8 cellular contexts compared by ENCODE assay signal in the genomic region with DNA sequence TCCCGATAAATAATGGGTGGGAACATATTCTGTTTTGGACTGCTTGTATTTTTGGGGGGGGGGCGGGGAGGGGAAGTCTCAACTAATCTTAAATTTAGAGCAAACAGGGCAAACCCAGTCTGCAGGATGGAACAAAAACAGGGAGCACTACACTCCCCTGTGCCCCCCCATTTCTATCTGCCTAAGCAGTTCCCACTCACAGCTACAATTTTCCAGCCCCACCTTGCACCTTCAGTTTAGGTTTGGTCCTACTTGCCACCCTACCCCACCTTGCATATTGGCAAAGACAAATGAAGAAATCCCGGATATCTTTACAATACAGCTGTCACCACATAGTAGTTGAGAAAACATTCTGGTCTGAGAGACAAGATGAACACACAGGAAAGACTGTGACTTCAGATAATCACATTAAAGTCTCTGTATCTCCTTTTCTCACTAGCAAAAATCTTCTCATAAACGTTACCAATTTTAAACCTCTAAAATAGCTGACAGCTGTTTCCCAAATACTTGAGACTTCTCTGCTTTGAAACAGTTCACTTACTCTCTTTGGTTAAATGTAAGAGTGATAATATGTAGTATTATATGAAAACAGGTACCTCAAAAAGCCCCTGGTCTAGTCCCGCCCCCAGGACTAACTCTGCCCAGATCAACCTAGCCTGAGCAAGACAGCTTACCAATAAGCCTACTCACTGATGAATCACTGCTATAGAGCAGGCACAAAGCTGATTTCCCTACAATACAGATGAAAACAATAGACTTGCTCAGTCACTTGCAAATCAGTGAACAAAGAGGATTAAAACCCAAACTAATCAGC. TPM values are rescaled to one million over a fixed set of nuclear protein-coding genes. Genes with fewer than 3 reads are reported as not detected.
DNase-seq lines count a peak whose midpoint lies in the region; ATAC-seq and TF ChIP-seq lines count a peak whose summit lies in the region.

No MANE protein-coding gene starts in this region.

- peaks cover 29% of the 10 kb centered on the region for H3K36me3 Mint-ChIP-seq in MCF 10A (ENCODE audit: insufficient read depth, unreplicated experiment)
- peaks cover 27% of the 10 kb centered on the region for H3K36me3 Mint-ChIP-seq in Calu3 (ENCODE audit: insufficient read depth, unreplicated experiment)

- no peak overlapping the region for H3K27ac ChIP-seq in breast epithelium

- no peak for TF ChIP-seq POLR2A in breast epithelium (IDR thresholded peaks at IDR 0.05)

- H3K4me3 Mint-ChIP-seq in MCF 10A (ENCODE audit: unreplicated experiment) (no peak overlapping the region), Calu3 (ENCODE audit: low read depth, unreplicated experiment) (no peak overlapping the region)

- no peaks in the 10 kb centered on the region for H3K9me3 ChIP-seq in breast epithelium

- no peaks in the 10 kb centered on the region for H3K27me3 ChIP-seq in breast epithelium

- H3K4me3 ChIP-seq in breast epithelium (no peak overlapping the region), foreskin fibroblast (ENCODE audit: low read depth in 1 of 2, low read length in 2 of 2) (no peak overlapping the region)

- BruUV-seq in MCF 10A (replicated peaks; lab: Mats Ljungman, UMichigan) = no TSS peak
- BruUV-seq in Calu3 (replicated peaks; lab: Mats Ljungman, UMichigan) = no TSS peak

- POLR2A ChIA-PET in MCF 10A (lab: Yijun Ruan, JAX) = interaction anchor here (0.8 to 2.3 kb wide), 3 partner anchors 32 to 157 kb away, joined by 3 to 8 read pairs (median 3); a partner anchor contains a TSS

- TF ChIP-seq CTCF in MCF 10A (IDR thresholded peaks at IDR 0.05; ENCODE audit: unreplicated experiment) (no peak), breast epithelium (IDR thresholded peaks at IDR 0.05) (no peak), foreskin fibroblast (IDR thresholded peaks at IDR 0.05; ENCODE audit: low read depth, low read length) (no peak), Calu3 (IDR thresholded peaks at IDR 0.05; ENCODE audit: unreplicated experiment) (no peak)

- no peaks in the 10 kb centered on the region for H3K4me1 ChIP-seq in breast epithelium

- peaks cover 3% of the 10 kb centered on the region for H3K36me3 ChIP-seq in breast epithelium

- intact Hi-C loops in MCF 10A (cut with micrococcal nuclease) = no loop called here
- intact Hi-C loops in breast epithelium (cut with DNase I; ENCODE audit: low total_unique reads) = no loop called here
- intact Hi-C loops in Calu3 (cut with micrococcal nuclease; ENCODE audit: unreplicated experiment) = no loop called here
- intact Hi-C loops in posterior cingulate gyrus (cut with DNase I) = no loop called here
- intact Hi-C loops in left ventricle myocardium superior (cut with micrococcal nuclease) = no loop called here

- peak; percentile 32 for DNase-seq in MCF 10A (ENCODE audit: unreplicated experiment)
- no peak for DNase-seq in breast epithelium (ENCODE audit: low spot score in 2 of 2)
- peak; percentile 31 to 54 for DNase-seq in activated CD4-positive, alpha-beta T cell treated with anti-CD3 and anti-CD28 coated beads for 24 hours (ENCODE audit: low read depth in 2 of 2)
- peak; percentile 45 to 69 for DNase-seq in foreskin fibroblast
- DNase-seq in Calu3 = no peak
- no peak for DNase-seq in posterior cingulate gyrus
- no peak for DNase-seq in left ventricle myocardium superior
- no peak for DNase-seq in LoVo (ENCODE audit: low spot score)

- H3K27ac Mint-ChIP-seq in MCF 10A (ENCODE audit: low read depth, unreplicated experiment) = no peak overlapping the region
- no peak overlapping the region for H3K27ac Mint-ChIP-seq in Calu3 (ENCODE audit: unreplicated experiment)

- CTCF ChIA-PET in MCF 10A (lab: Yijun Ruan, JAX) = interaction anchor here (0.5 to 2.8 kb wide), 5 partner anchors 51 to 449 kb away, joined by 3 to 12 read pairs (median 4); no protein-coding TSS in a partner anchor
- CTCF ChIA-PET in Calu3 (lab: Charles Lee) = interaction anchor here (0.6 kb wide), 1 partner anchor 367 kb away, joined by 5 read pairs; no protein-coding TSS in a partner anchor

- no peak for ATAC-seq in left ventricle myocardium superior

- H3K27me3 Mint-ChIP-seq in MCF 10A (ENCODE audit: insufficient read depth, unreplicated experiment) (no peaks in the 10 kb centered on the region), Calu3 (ENCODE audit: unreplicated experiment) (no peaks in the 10 kb centered on the region)

- H3K9me3 Mint-ChIP-seq in MCF 10A (ENCODE audit: unreplicated experiment) (no peaks in the 10 kb centered on the region), Calu3 (ENCODE audit: low read depth, unreplicated experiment) (no peaks in the 10 kb centered on the region)

- peaks cover 6% of the 10 kb centered on the region for H3K4me1 Mint-ChIP-seq in MCF 10A (ENCODE audit: insufficient read depth, unreplicated experiment)
- H3K4me1 Mint-ChIP-seq in Calu3 (ENCODE audit: low read depth, unreplicated experiment) = no peaks in the 10 kb centered on the region

RNA-seq across cellular contexts. Expression of a gene that starts 5.2 kb away (rescaled TPM):
- total RNA-seq in MCF 10A (2022) (20.5 and 23.4 TPM in 2 replicates), breast epithelium (10 to 100 TPM; 21.8 to 56.3 (median 31.5) TPM), Calu3 (2022) (21.6 and 27.3 TPM in 2 replicates), left ventricle myocardium superior (7.8 TPM)

Comparison
In these comparisons a context has a peak if more than half of its experiments do, and no peak if none do; other contexts are left out.
1. DNase-seq: peak in MCF 10A (single experiment), activated CD4-positive, alpha-beta T cell treated with anti-CD3 and anti-CD28 coated beads for 24 hours (2 of 2) and foreskin fibroblast (2 of 2); none in breast epithelium (0 of 2), Calu3 (single experiment), posterior cingulate gyrus (0 of 10), left ventricle myocardium superior (single experiment) and LoVo (single experiment).